ENCODE assay signal across 10 cellular contexts in genomic region chr6:13519839-13520238, GRCh38.
"Had no signal": no experiment of that assay in that cellular context is flagged by ENCODE, and none has a peak within 500 bp of the region (broad histone marks: within the 10 kb centered on the region; RNA-seq: fewer than 3 reads in every experiment).

No MANE protein-coding gene starts in this region.

- H3K27ac Mint-ChIP-seq: HFFc6, IgD-negative memory B cell had no signal

- H3K9me3 Mint-ChIP-seq: HFFc6, IgD-negative memory B cell had no signal

- H3K9me3 ChIP-seq: HAP-1 had no signal

- H3K27me3 Mint-ChIP-seq: IgD-negative memory B cell had no signal

- H3K9ac ChIP-seq: GM23248 had no signal

- H3K4me3 ChIP-seq: GM23248, HAP-1 had no signal

- H3K27ac ChIP-seq: GM23248, HL-60 had no signal

- H3K36me3 ChIP-seq: HAP-1 had no signal

- ATAC-seq: HCT116, HepG2 had no signal

- DNase-seq: GM23248, GOT3, H7, HFFc6, KG1 had no signal

- H3K4me3 Mint-ChIP-seq: HFFc6, IgD-negative memory B cell had no signal

- H3K4me1 ChIP-seq: HAP-1 had no signal
